13 cellular contexts compared by ENCODE assay signal in genomic region chr6:21305827-21306469, GRCh38.
DNase-seq lines count a peak whose midpoint lies in the region; ATAC-seq and TF ChIP-seq lines count a peak whose summit lies in the region.
"Had no signal": no experiment of that assay in that cellular context is flagged by ENCODE, and none has a peak within 500 bp of the region (broad histone marks: within the 10 kb centered on the region; RNA-seq: fewer than 3 reads in every experiment).

No MANE protein-coding gene starts in this region.

- H3K9me3 ChIP-seq in suprapubic skin = peaks cover 3% of the 10 kb centered on the region

- peak; percentile 2 for DNase-seq in ACHN
- peak; percentile 44 to 46 for DNase-seq in HL-60 (ENCODE audit: low read depth in 1 of 2, low spot score in 1 of 2)
- peak; percentile 14 for DNase-seq in RPMI7951 (ENCODE audit: low read depth)
- DNase-seq in fibroblast of pulmonary artery (ENCODE audit: low read depth) = peak; percentile 75
- no peak for DNase-seq in kidney glomerular epithelial cell (lab: John Stamatoyannopoulos, UW)
- DNase-seq in suprapubic skin (ENCODE audit: low spot score in 2 of 2) = no peak
- DNase-seq in natural killer cell treated with Interleukin-12 subunit alpha and Interleukin-12 subunit beta and Interleukin-15 and Interleukin-18, amount 100 ng/mL, for 72 hours (ENCODE audit: low spot score) = no peak
- DNase-seq in NCI-H345 treated with DMSO at 0.1 percent for 48 hours (lab: John Stamatoyannopoulos, UW; ENCODE audit: unreplicated experiment) = no peak
- DNase-seq: CD4-positive, alpha-beta T cell; glutamatergic neuron; NCI-H2029; T-helper 9 cell had no signal

- peaks cover 4 to 6% of the 10 kb centered on the region in 2 donors for H3K27me3 Mint-ChIP-seq in natural killer cell treated with Interleukin-12 subunit alpha and Interleukin-12 subunit beta and Interleukin-15 and Interleukin-18, amount 100 ng/mL, for 72 hours
- H3K27me3 Mint-ChIP-seq: CD4-positive, alpha-beta T cell had no signal

- H3K4me1 ChIP-seq in suprapubic skin = no peaks in the 10 kb centered on the region

- in situ Hi-C loops in ACHN (cut with HindIII; ENCODE audit: low pct_ligation_motif_present, low pct_unique_long_range_greater_than_20kb, low sequenced_read_pairs) = no loop called here

- no peak overlapping the region for H3K27ac ChIP-seq in HL-60 (replicated peaks)
- no peak overlapping the region for H3K27ac ChIP-seq in suprapubic skin

- TF ChIP-seq CTCF in HL-60 (IDR thresholded peaks at IDR 0.05; ENCODE audit: insufficient read depth, low read length) (no peak), fibroblast of pulmonary artery (IDR thresholded peaks at IDR 0.05; ENCODE audit: low read length, missing control alignments) (peak; percentile 43), suprapubic skin (IDR thresholded peaks at IDR 0.05) (no peak)

- peaks cover 7% of the 10 kb centered on the region for H3K36me3 Mint-ChIP-seq in natural killer cell treated with Interleukin-12 subunit alpha and Interleukin-12 subunit beta and Interleukin-15 and Interleukin-18, amount 100 ng/mL, for 72 hours

- TF ChIP-seq EP300 in suprapubic skin (IDR thresholded peaks at IDR 0.05) = no peak

- TF ChIP-seq POLR2A in suprapubic skin (IDR thresholded peaks at IDR 0.05) = no peak

- H3K27ac Mint-ChIP-seq in natural killer cell treated with Interleukin-12 subunit alpha and Interleukin-12 subunit beta and Interleukin-15 and Interleukin-18, amount 100 ng/mL, for 72 hours = no peak overlapping the region
- H3K27ac Mint-ChIP-seq: CD4-positive, alpha-beta T cell had no signal

- H3K27me3 ChIP-seq in HL-60 (ENCODE audit: insufficient read depth, poor library complexity, severe bottlenecking) (no peaks in the 10 kb centered on the region), suprapubic skin (no peaks in the 10 kb centered on the region)

- H3K9me3 Mint-ChIP-seq in natural killer cell treated with Interleukin-12 subunit alpha and Interleukin-12 subunit beta and Interleukin-15 and Interleukin-18, amount 100 ng/mL, for 72 hours = no peaks in the 10 kb centered on the region
- H3K9me3 Mint-ChIP-seq: CD4-positive, alpha-beta T cell; central memory CD8-positive, alpha-beta T cell had no signal

- no peak for ATAC-seq in natural killer cell treated with Interleukin-12 subunit alpha and Interleukin-12 subunit beta and Interleukin-15 and Interleukin-18, amount 100 ng/mL, for 72 hours

- H3K4me3 Mint-ChIP-seq in natural killer cell treated with Interleukin-12 subunit alpha and Interleukin-12 subunit beta and Interleukin-15 and Interleukin-18, amount 100 ng/mL, for 72 hours = no peak overlapping the region
- H3K4me3 Mint-ChIP-seq: CD4-positive, alpha-beta T cell; central memory CD8-positive, alpha-beta T cell had no signal

- peaks cover 0 to 4% of the 10 kb centered on the region in 2 donors for H3K4me1 Mint-ChIP-seq in natural killer cell treated with Interleukin-12 subunit alpha and Interleukin-12 subunit beta and Interleukin-15 and Interleukin-18, amount 100 ng/mL, for 72 hours (ENCODE audit: low read depth in 2 of 2)
- H3K4me1 Mint-ChIP-seq: central memory CD8-positive, alpha-beta T cell had no signal

- H3K4me3 ChIP-seq in HL-60 (replicated peaks; ENCODE audit: insufficient read depth, low read length) (no peak overlapping the region), fibroblast of pulmonary artery (replicated peaks; ENCODE audit: low read depth, low read length) (no peak overlapping the region), suprapubic skin (no peak overlapping the region)

- no peaks in the 10 kb centered on the region for H3K36me3 ChIP-seq in suprapubic skin

- 79% methylated on average over 2 of the region's 2 CpGs for WGBS in suprapubic skin

Comparison
In these comparisons a context has a peak if more than half of its experiments do, and no peak if none do; other contexts are left out.
1. DNase-seq: peak in ACHN (single experiment), HL-60 (2 of 2), RPMI7951 (single experiment) and fibroblast of pulmonary artery (single experiment); none in kidney glomerular epithelial cell (single experiment), suprapubic skin (0 of 2), natural killer cell treated with Interleukin-12 subunit alpha and Interleukin-12 subunit beta and Interleukin-15 and Interleukin-18, amount 100 ng/mL, for 72 hours (single experiment) and NCI-H345 treated with DMSO at 0.1 percent for 48 hours (single experiment).